Comparison of ENCODE assay signal across 18 cellular contexts in the genomic region with DNA sequence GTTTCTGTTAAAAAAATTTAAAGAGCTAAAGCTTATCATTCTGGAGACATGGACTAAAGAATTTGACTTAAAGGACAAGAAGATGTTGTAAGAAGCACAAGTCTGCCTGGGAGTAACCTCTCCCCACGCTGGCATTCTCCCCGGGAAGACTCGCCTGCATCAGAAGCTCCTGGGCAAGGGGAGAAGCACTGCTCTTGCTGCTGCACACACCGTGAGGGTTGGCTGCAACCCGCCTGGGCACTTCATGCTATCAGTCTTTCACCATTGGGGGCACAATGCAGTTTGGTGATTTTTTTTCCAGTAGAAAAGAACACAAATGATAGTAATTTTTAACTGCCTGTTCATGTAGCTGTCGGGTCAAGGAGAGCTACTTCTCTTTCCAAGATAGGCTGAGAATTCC.
DNase-seq lines count a peak whose midpoint lies in the region; ATAC-seq, FAIRE-seq and TF ChIP-seq lines count a peak whose summit lies in the region.
"Had no signal": no experiment of that assay in that cellular context is flagged by ENCODE, and none has a peak within 500 bp of the region (broad histone marks: within the 10 kb centered on the region; RNA-seq: fewer than 3 reads in every experiment).

No MANE protein-coding gene starts in this region.

- in situ Hi-C loops in K562 (cut with MboI): no loop called here

- TF ChIP-seq POLR2A in HCT116 (IDR thresholded peaks at IDR 0.05; ENCODE audit: borderline replicate concordance, extremely low read depth, insufficient read depth, insufficient read length): no peak
- TF ChIP-seq POLR2A in K562 (conservative IDR thresholded peaks at IDR 0.05): no peak

- TF ChIP-seq CTCF in GM12872 (IDR thresholded peaks at IDR 0.05; ENCODE audit: insufficient read depth, low read depth, low read length) (peak; percentile 13; the same call in 1 of the 3 replicates), HCT116 (IDR thresholded peaks at IDR 0.05 in 2 of 3, conservative IDR thresholded peaks at IDR 0.05 in 1 of 3; ENCODE audit: borderline replicate concordance in 1 of 3, insufficient read depth in 1 of 3, low read depth in 2 of 3, low read length in 2 of 3) (peak in 2 of 3 experiments; percentile 31 to 41; a peak in 3 of 6 replicates), K562 (IDR thresholded peaks at IDR 0.05 in 2 of 3, conservative IDR thresholded peaks at IDR 0.05 in 1 of 3; ENCODE audit: insufficient read depth in 2 of 3, low read depth in 1 of 3, low read length in 3 of 3) (no peak), glutamatergic neuron (IDR thresholded peaks at IDR 0.05; ENCODE audit: partially characterized antibody, unreplicated experiment) (no peak)
- no peak for TF ChIP-seq CTCF in activated CD8-positive, alpha-beta T cell treated with anti-CD3 and anti-CD28 coated beads for 36 hours (IDR thresholded peaks at IDR 0.05)

- DNase-seq in HCT116 (ENCODE audit: low read depth, low spot score) (no peak), K562 (ENCODE audit: extremely low read depth in 1 of 4, low spot score in 3 of 4) (no peak), glutamatergic neuron (no peak), SKM-1 (lab: John Stamatoyannopoulos, UW; ENCODE audit: unreplicated experiment) (no peak)
- DNase-seq in activated CD8-positive, alpha-beta T cell treated with anti-CD3 and anti-CD28 coated beads for 36 hours: no peak
- no peak for DNase-seq in activated CD4-positive, alpha-beta T cell treated with anti-CD3 and anti-CD28 coated beads, Interleukin-2, amount 50 U/mL, for 1 hour
- DNase-seq: BE2C; CD4-positive, alpha-beta memory T cell; DMS153; GF-D8; H7 had no signal

- H3K4me3 ChIP-seq in HCT116 (replicated peaks in 1 of 2; ENCODE audit: low read depth in 1 of 2, low read length in 2 of 2) (no peak overlapping the region), K562 (no peak overlapping the region)
- H3K4me3 ChIP-seq: A549 had no signal

- H4K20me1 ChIP-seq in HCT116 (ENCODE audit: insufficient read depth) (no peaks in the 10 kb centered on the region), K562 (replicated peaks; ENCODE audit: control insufficient read depth, insufficient read depth, low read length) (no peaks in the 10 kb centered on the region)

- H3K4me1 ChIP-seq in HCT116 (ENCODE audit: control insufficient read depth in 1 of 2, insufficient read depth in 2 of 2, low read length in 2 of 2) (no peaks in the 10 kb centered on the region), K562 (replicated peaks in 1 of 2; ENCODE audit: control insufficient read depth in 2 of 2, insufficient read depth in 2 of 2, low read length in 2 of 2) (no peaks in the 10 kb centered on the region)
- H3K4me1 ChIP-seq: A549 had no signal

- H3K9me2 ChIP-seq in HCT116 (ENCODE audit: insufficient read depth): no peaks in the 10 kb centered on the region

- H3K9me3 ChIP-seq in HCT116 (ENCODE audit: control insufficient read depth in 1 of 2, insufficient read depth in 1 of 2, low read depth in 1 of 2, low read length in 2 of 2): no peaks in the 10 kb centered on the region
- H3K9me3 ChIP-seq in K562 (replicated peaks; ENCODE audit: control insufficient read depth, insufficient read depth, low read depth, low read length): no peaks in the 10 kb centered on the region
- H3K9me3 ChIP-seq: BE2C had no signal

- H3K79me2 ChIP-seq in HCT116 (ENCODE audit: insufficient read depth, low read length) (no peaks in the 10 kb centered on the region), K562 (ENCODE audit: control insufficient read depth, insufficient read depth, low read length) (no peaks in the 10 kb centered on the region)

- H3K9ac ChIP-seq in HCT116 (ENCODE audit: low read length) (no peak overlapping the region), K562 (ENCODE audit: insufficient read depth in 1 of 2, low read depth in 2 of 2, low read length in 2 of 2) (no peak overlapping the region)

- CTCF ChIA-PET in HCT116 (lab: Charles Lee) (interaction anchor here (1.0 kb wide), 1 partner anchor 10 kb away, joined by 3 read pairs; no protein-coding TSS in a partner anchor), K562 (lab: Yijun Ruan, JAX; ENCODE audit: low intra/inter-chr PET ratio) (no interaction called here)
- CTCF ChIA-PET in activated CD8-positive, alpha-beta T cell treated with anti-CD3 and anti-CD28 coated beads for 36 hours (lab: Charles Lee): interaction anchor here (0.9 to 1.0 kb wide), 2 partner anchors 9 to 17 kb away, joined by 3 read pairs; no protein-coding TSS in a partner anchor

- no peak overlapping the region for H3K4me2 ChIP-seq in HCT116 (ENCODE audit: low read length)
- no peak overlapping the region for H3K4me2 ChIP-seq in K562 (ENCODE audit: insufficient read depth, low read length)
- H3K4me2 ChIP-seq: A549 had no signal

- TF ChIP-seq EP300 in K562 (IDR thresholded peaks at IDR 0.05; ENCODE audit: low read length): no peak

- H3K27ac ChIP-seq in HCT116 (ENCODE audit: low read depth, low read length): no peak overlapping the region
- H3K27ac ChIP-seq in K562 (ENCODE audit: extremely low read depth, low read depth, low read length): no peak overlapping the region
- H3K27ac ChIP-seq: A549, C4-2B had no signal

- BruUV-seq in HCT116 (replicated peaks; lab: Mats Ljungman, UMichigan): no TSS peak
- BruUV-seq in K562 (replicated peaks; lab: Mats Ljungman, UMichigan): no TSS peak

- peak overlapping the region; percentile 14 for H3K27ac Mint-ChIP-seq in glutamatergic neuron (ENCODE audit: unreplicated experiment)
- H3K27ac Mint-ChIP-seq in activated CD8-positive, alpha-beta T cell treated with anti-CD3 and anti-CD28 coated beads for 36 hours: no peak overlapping the region
- H3K27ac Mint-ChIP-seq: CD4-positive, alpha-beta memory T cell had no signal

- FAIRE-seq in K562 (lab: Jason Lieb, UNC): no peak
- FAIRE-seq: A549, D721Med, HepG2, HTR-8/SVneo had no signal

- peaks cover 41% of the 10 kb centered on the region for H3K4me1 Mint-ChIP-seq in glutamatergic neuron (ENCODE audit: low read depth, unreplicated experiment)
- no peaks in the 10 kb centered on the region for H3K4me1 Mint-ChIP-seq in activated CD8-positive, alpha-beta T cell treated with anti-CD3 and anti-CD28 coated beads for 36 hours (ENCODE audit: low read depth)
- H3K4me1 Mint-ChIP-seq: CD4-positive, alpha-beta memory T cell had no signal

- H3K4me3 Mint-ChIP-seq in glutamatergic neuron (ENCODE audit: unreplicated experiment): no peak overlapping the region
- H3K4me3 Mint-ChIP-seq in activated CD8-positive, alpha-beta T cell treated with anti-CD3 and anti-CD28 coated beads for 36 hours: no peak overlapping the region
- H3K4me3 Mint-ChIP-seq: CD4-positive, alpha-beta memory T cell had no signal

- intact Hi-C loops in HCT116 (cut with micrococcal nuclease): no loop called here
- intact Hi-C loops in K562 (cut with micrococcal nuclease): no loop called here
- intact Hi-C loops in activated CD8-positive, alpha-beta T cell treated with anti-CD3 and anti-CD28 coated beads for 36 hours (cut with micrococcal nuclease): no loop called here

- peak; percentile 74 for ATAC-seq in HCT116
- ATAC-seq in K562: no peak
- ATAC-seq in activated CD8-positive, alpha-beta T cell treated with anti-CD3 and anti-CD28 coated beads for 36 hours: no peak
- ATAC-seq in GM18870 (IDR thresholded peaks at IDR 0.05; ENCODE audit: unreplicated experiment): no peak
- ATAC-seq: A549, HepG2 had no signal

- H3K27me3 Mint-ChIP-seq in glutamatergic neuron (ENCODE audit: unreplicated experiment): peaks cover 20% of the 10 kb centered on the region
- no peaks in the 10 kb centered on the region for H3K27me3 Mint-ChIP-seq in activated CD8-positive, alpha-beta T cell treated with anti-CD3 and anti-CD28 coated beads for 36 hours

- TF ChIP-seq RAD21 in HCT116 (IDR thresholded peaks at IDR 0.05; ENCODE audit: low read depth) (no peak), K562 (CRISPR knock-in tag; conservative IDR thresholded peaks at IDR 0.05 in 1 of 2, IDR thresholded peaks at IDR 0.05 in 1 of 2) (no peak)

- H3K9me1 ChIP-seq in K562 (ENCODE audit: control insufficient read depth, insufficient read depth, low read length): no peaks in the 10 kb centered on the region

- H3K9me3 Mint-ChIP-seq in glutamatergic neuron (ENCODE audit: unreplicated experiment): peaks cover 12% of the 10 kb centered on the region
- no peaks in the 10 kb centered on the region for H3K9me3 Mint-ChIP-seq in activated CD8-positive, alpha-beta T cell treated with anti-CD3 and anti-CD28 coated beads for 36 hours

- WGBS in K562 (ENCODE audit: insufficient coverage, low coverage, missing lambda C conversion rate): 23% methylated on average over 6 of the region's 6 CpGs

- POLR2A ChIA-PET in HCT116 (lab: Charles Lee): no interaction called here
- POLR2A ChIA-PET in K562 (lab: Yijun Ruan, JAX): interaction anchor here (1.1 kb wide), 1 partner anchor 35 kb away, joined by 3 read pairs; no protein-coding TSS in a partner anchor
- POLR2A ChIA-PET in activated CD8-positive, alpha-beta T cell treated with anti-CD3 and anti-CD28 coated beads for 36 hours (lab: Charles Lee): interaction anchor here (0.6 kb wide), 1 partner anchor 279 kb away, joined by 6 read pairs; no protein-coding TSS in a partner anchor

- H3K36me3 Mint-ChIP-seq in glutamatergic neuron (ENCODE audit: unreplicated experiment): peaks cover 19% of the 10 kb centered on the region
- H3K36me3 Mint-ChIP-seq in activated CD8-positive, alpha-beta T cell treated with anti-CD3 and anti-CD28 coated beads for 36 hours (ENCODE audit: low read depth): no peaks in the 10 kb centered on the region
- H3K36me3 Mint-ChIP-seq: CD4-positive, alpha-beta memory T cell had no signal

- H2AFZ ChIP-seq in HCT116 (ENCODE audit: low read depth, low read length, poor library complexity, severe bottlenecking) (no peak overlapping the region), K562 (ENCODE audit: low read depth, low read length) (no peak overlapping the region)

- H3K27me3 ChIP-seq in HCT116 (ENCODE audit: insufficient read depth, low read length): peaks cover 65% of the 10 kb centered on the region
- peaks cover 11 to 49% of the 10 kb centered on the region in 2 experiments; a peak in 4 of 5 replicates for H3K27me3 ChIP-seq in K562 (ENCODE audit: control insufficient read depth in 2 of 2, insufficient read depth in 2 of 2, low read length in 2 of 2)
- H3K27me3 ChIP-seq: BE2C had no signal

- no peaks in the 10 kb centered on the region for H3K36me3 ChIP-seq in HCT116 (ENCODE audit: control insufficient read depth in 1 of 2, insufficient read depth in 2 of 2, low read length in 2 of 2)
- no peaks in the 10 kb centered on the region for H3K36me3 ChIP-seq in K562 (ENCODE audit: control insufficient read depth, insufficient read depth, low read length)

- RAD21 ChIA-PET in HCT116 (lab: Charles Lee; ENCODE audit: low non-redundant PET in 1 of 2, low total read pairs in 2 of 2, uncharacterized antibody in 2 of 2, unreplicated experiment in 2 of 2): no interaction called here

TF ChIP-seq in HCT116, 20 proteins besides CTCF, POLR2A, EP300 and RAD21 (continues in another document):
- no peak for TF ChIP-seq ZFX (IDR thresholded peaks at IDR 0.05)
- no peak for TF ChIP-seq YY1 (IDR thresholded peaks at IDR 0.05; ENCODE audit: extremely low read depth, insufficient replicate concordance, low read depth, low read length)
- no peak for TF ChIP-seq SRF (IDR thresholded peaks at IDR 0.05; ENCODE audit: low read depth)

TF ChIP-seq in K562, 482 proteins besides CTCF, POLR2A, EP300 and RAD21 (continues in another document):
- 0 out of 2 replicates have a peak, but pooled peaks have one; percentile 39 for TF ChIP-seq HIVEP1 (CRISPR knock-in tag; IDR thresholded peaks at IDR 0.05)
- no peak for TF ChIP-seq TAF15 (IDR thresholded peaks at IDR 0.05; ENCODE audit: low read depth, low read length)
- TF ChIP-seq ILF3 (IDR thresholded peaks at IDR 0.05; ENCODE audit: borderline replicate concordance): no peak

Comparison
In these comparisons a context has a peak if more than half of its experiments do, and no peak if none do; other contexts are left out.
1. CTCF ChIP-seq: peak in GM12872 (single experiment) and HCT116 (2 of 3); none in K562 (0 of 3), glutamatergic neuron (single experiment) and activated CD8-positive, alpha-beta T cell treated with anti-CD3 and anti-CD28 coated beads for 36 hours (single experiment).